9 cellular contexts compared by ENCODE assay signal in the genomic region with DNA sequence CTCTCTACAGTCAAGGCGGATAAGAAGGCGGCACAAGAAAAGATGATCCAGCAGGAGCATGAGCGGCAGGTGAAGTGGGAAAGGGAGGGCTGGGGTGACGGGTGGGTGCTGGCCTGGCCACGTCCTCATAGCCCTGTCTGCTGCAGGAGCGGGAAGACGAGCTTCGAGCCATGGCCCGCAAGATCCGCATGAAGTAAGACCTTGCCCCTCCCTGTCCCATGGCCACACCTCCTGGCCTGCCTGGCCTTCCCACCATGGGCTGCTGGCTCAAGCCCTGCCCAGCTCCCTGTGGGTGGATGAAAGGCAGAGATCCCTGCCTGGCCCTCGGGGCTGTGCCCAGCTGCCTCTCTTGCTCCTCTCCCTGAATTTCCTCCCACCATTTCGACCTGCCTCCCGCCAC. TPM values are rescaled to one million over a fixed set of nuclear protein-coding genes. Genes with fewer than 3 reads are reported as not detected.
A peak's percentile ranks its signal among the peaks of the same experiment; 100 is the strongest.
DNase-seq lines count a peak whose midpoint lies in the region; ATAC-seq and TF ChIP-seq lines count a peak whose summit lies in the region.
"Had no signal": no experiment of that assay in that cellular context is flagged by ENCODE, and none has a peak within 500 bp of the region (broad histone marks: within the 10 kb centered on the region; RNA-seq: fewer than 3 reads in every experiment).

No MANE protein-coding gene starts in this region.

- H3K27ac Mint-ChIP-seq in endodermal cell: peak overlapping the region; percentile 53

- H3K9me3 ChIP-seq in endodermal cell (ENCODE audit: control insufficient read depth, low read length) (no peaks in the 10 kb centered on the region), prostate gland (no peaks in the 10 kb centered on the region)

- CTCF ChIA-PET in RWPE1 (lab: Yijun Ruan, JAX): interaction anchor here (1.8 kb wide), 1 partner anchor 10 kb away, joined by 9 read pairs; no protein-coding TSS in a partner anchor

- intact Hi-C loops in prostate gland (cut with DNase I): no loop called here

- POLR2A ChIA-PET in RWPE1 (lab: Yijun Ruan, JAX; ENCODE audit: low non-redundant PET): interaction anchor here (0.6 kb wide), 1 partner anchor 14 kb away, joined by 10 read pairs; no protein-coding TSS in a partner anchor

- H3K36me3 Mint-ChIP-seq in endodermal cell (ENCODE audit: low read depth): peaks cover 52% of the 10 kb centered on the region

- H3K27me3 Mint-ChIP-seq in endodermal cell (ENCODE audit: insufficient read depth): no peaks in the 10 kb centered on the region

- H3K27me3 ChIP-seq in endodermal cell (ENCODE audit: control insufficient read depth, insufficient read depth, low read length, poor library complexity, severe bottlenecking) (no peaks in the 10 kb centered on the region), prostate gland (replicated peaks; ENCODE audit: insufficient read depth) (no peaks in the 10 kb centered on the region)
- H3K27me3 ChIP-seq: brain microvascular endothelial cell had no signal

- H3K9me3 Mint-ChIP-seq in endodermal cell: no peaks in the 10 kb centered on the region

- TF ChIP-seq CTCF in RWPE1 (conservative IDR thresholded peaks at IDR 0.05; ENCODE audit: low read depth) (no peak), endodermal cell (conservative IDR thresholded peaks at IDR 0.05) (no peak), prostate gland (IDR thresholded peaks at IDR 0.05) (no peak)

- ATAC-seq in HG03442 (IDR thresholded peaks at IDR 0.05; ENCODE audit: unreplicated experiment): no peak

- H3K4me1 ChIP-seq in endodermal cell (ENCODE audit: control insufficient read depth, insufficient read depth, low read length) (no peaks in the 10 kb centered on the region), prostate gland (replicated peaks) (no peaks in the 10 kb centered on the region)

- peak; percentile 11 for TF ChIP-seq POLR2A in GM18951 (IDR thresholded peaks at IDR 0.05; ENCODE audit: extremely low read depth, insufficient read depth, insufficient read length)
- peak; percentile 49 for TF ChIP-seq POLR2A in prostate gland (IDR thresholded peaks at IDR 0.05)

- no peak overlapping the region for H3K4me3 ChIP-seq in endodermal cell (ENCODE audit: low read length)
- no peak overlapping the region for H3K4me3 ChIP-seq in prostate gland

- 87 to 89% methylated on average over 10 to 13 of the region's 13 CpGs for WGBS in endodermal cell (ENCODE audit: insufficient coverage in 1 of 2, insufficient read length in 1 of 2), 2 experiments
- WGBS in prostate gland: 54% methylated on average over 13 of the region's 13 CpGs

- peak; percentile 73 for DNase-seq in RWPE1 (ENCODE audit: low spot score)
- peak; percentile 86 for DNase-seq in endodermal cell
- DNase-seq in prostate gland (ENCODE audit: low spot score): peak; percentile 51
- DNase-seq in NCI-H128 (lab: John Stamatoyannopoulos, UW; ENCODE audit: unreplicated experiment): no peak
- DNase-seq in effector CD4-positive, alpha-beta T cell: no peak
- DNase-seq: activated CD8-positive, alpha-beta memory T cell treated with anti-CD3 and anti-CD28 coated beads for 24 hours; brain microvascular endothelial cell had no signal

- H3K4me3 Mint-ChIP-seq in endodermal cell: no peak overlapping the region

- H3K27ac ChIP-seq in RWPE1: peak overlapping the region; percentile 90
- no peak overlapping the region for H3K27ac ChIP-seq in endodermal cell (ENCODE audit: low read depth, low read length)
- peak overlapping the region in 1 of 2 donors; percentile 51 for H3K27ac ChIP-seq in prostate gland
- H3K27ac ChIP-seq: brain microvascular endothelial cell had no signal

- H3K4me1 Mint-ChIP-seq in endodermal cell: peaks cover 4% of the 10 kb centered on the region

- no peak overlapping the region for H3K9ac ChIP-seq in endodermal cell (ENCODE audit: extremely low read depth, low read length, poor library complexity, severe bottlenecking)

- H3K36me3 ChIP-seq in endodermal cell (ENCODE audit: control insufficient read depth, insufficient read depth, low read length): peaks cover 36% of the 10 kb centered on the region
- H3K36me3 ChIP-seq in prostate gland: peaks cover 6 to 36% of the 10 kb centered on the region in 2 donors

- in situ Hi-C loops in GM18951 (cut with MboI; ENCODE audit: low sequenced_read_pairs, unreplicated experiment): no loop called here

RNA-seq across cellular contexts. Expression of a gene that starts 7.2 kb away (rescaled TPM):
- total RNA-seq in endodermal cell: 1 to 10 TPM; 2.1 to 8.5 TPM
- polyA plus RNA-seq in endodermal cell (2013, experiment 1 of 2): 1.2 TPM
- 1.1 TPM for polyA plus RNA-seq in endodermal cell (2013, experiment 2 of 2)
- 1 to 10 TPM in 1 of 2 donors, under 1 TPM in 1; 0.87 to 2.9 TPM for total RNA-seq in prostate gland

RNA-seq across cellular contexts. Expression of a gene that starts 10.0 kb away (rescaled TPM):
- total RNA-seq in endodermal cell (10 to 100 TPM; 56.3 to 56.6 TPM), prostate gland (10 to 100 TPM; 13.9 to 41.0 TPM)
- polyA plus RNA-seq in endodermal cell (2013, experiment 1 of 2): 36.7 TPM
- 36.0 TPM for polyA plus RNA-seq in endodermal cell (2013, experiment 2 of 2)

RNA-seq across cellular contexts. Expression of a gene that starts 23.9 kb away (rescaled TPM):
- 10 to 100 TPM; 23.6 to 32.5 TPM for total RNA-seq in endodermal cell
- polyA plus RNA-seq in endodermal cell (2013, experiment 1 of 2): 22.4 TPM
- 20.6 TPM for polyA plus RNA-seq in endodermal cell (2013, experiment 2 of 2)
- total RNA-seq in prostate gland: 10 to 100 TPM; 50.1 to 90.3 TPM

RNA-seq across cellular contexts. Expression of a gene that starts 30.2 kb away (rescaled TPM):
- total RNA-seq in endodermal cell (10 to 100 TPM; 67.1 to 90.3 TPM), prostate gland (100 to 1,000 TPM in 1 of 2 donors, 10 to 100 TPM in 1; 97.8 to 162 TPM)
- 82.3 TPM for polyA plus RNA-seq in endodermal cell (2013, experiment 1 of 2)
- polyA plus RNA-seq in endodermal cell (2013, experiment 2 of 2): 65.2 TPM

Comparison
In these comparisons a context has a peak if more than half of its experiments do, and no peak if none do; other contexts are left out.
1. DNase-seq: peak in RWPE1 (single experiment), endodermal cell (single experiment) and prostate gland (single experiment); none in NCI-H128 (single experiment) and effector CD4-positive, alpha-beta T cell (single experiment).